Comparison of ENCODE assay signal across 22 cellular contexts in the genomic region with DNA sequence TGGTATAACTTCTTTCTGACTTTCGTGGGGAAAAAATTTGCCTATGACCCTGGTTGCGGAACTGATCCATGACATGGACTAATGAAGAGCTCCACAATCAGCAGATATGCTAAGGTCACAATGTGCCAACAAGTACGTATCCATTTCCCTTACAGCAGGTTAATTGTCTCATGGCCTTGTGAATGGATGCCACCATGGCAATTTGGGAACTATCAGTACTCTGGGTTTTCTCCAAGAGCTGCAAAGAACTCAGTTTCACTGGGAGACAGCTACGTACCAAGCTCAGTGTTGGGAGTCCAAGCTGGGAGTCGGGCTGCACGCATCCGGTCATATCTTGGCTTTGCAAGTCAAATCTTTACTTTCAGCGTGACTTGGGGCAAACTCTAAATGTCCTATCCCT.
"Had no signal": no experiment of that assay in that cellular context is flagged by ENCODE, and none has a peak within 500 bp of the region (broad histone marks: within the 10 kb centered on the region; RNA-seq: fewer than 3 reads in every experiment).

No MANE protein-coding gene starts in this region.

- H3K27me3 ChIP-seq: MG63, Peyer's patch, SJCRH30 had no signal

- H3K27ac ChIP-seq: PC-9, Peyer's patch, SJCRH30 had no signal

- H3K36me3 ChIP-seq: MG63, Peyer's patch, SJCRH30 had no signal

- H3K4me3 ChIP-seq: MG63, PC-9, Peyer's patch, SJCRH30 had no signal

- ATAC-seq: Right ventricle myocardium inferior, SK-N-SH treated with all-trans-retinoic acid at 6 μM for 48 hours had no signal

- DNase-seq: Karpas-422; KG1; MG63; NCI-H1092; NCI-H1105 treated with DMSO at 0.1 percent for 48 hours; NCI-H1417 treated with DMSO at 0.1 percent for 48 hours; NCI-H146; NCI-H1694 treated with DMSO at 0.1 percent for 48 hours; NCI-H1930; NCI-H2081; NCI-H2107; NCI-H510A; NCI-H524 treated with DMSO at 0.1 percent for 48 hours; NCI-H748 treated with DMSO at 0.1 percent for 48 hours; NK-92 treated with Interleukin-12 subunit alpha and Interleukin-12 subunit beta, amount 100 ng/mL, for 24 hours; OCI-M1; PC-9; Peyer's patch; SHP77 treated with DMSO at 0.1 percent for 48 hours; SJCRH30 had no signal

- H2AFZ ChIP-seq: PC-9 had no signal

- H3K9me3 ChIP-seq: MG63, Peyer's patch, SJCRH30 had no signal

- H3K4me2 ChIP-seq: PC-9 had no signal

- H3K4me1 ChIP-seq: Peyer's patch had no signal
